8 cellular contexts compared by ENCODE assay signal in the genomic region with DNA sequence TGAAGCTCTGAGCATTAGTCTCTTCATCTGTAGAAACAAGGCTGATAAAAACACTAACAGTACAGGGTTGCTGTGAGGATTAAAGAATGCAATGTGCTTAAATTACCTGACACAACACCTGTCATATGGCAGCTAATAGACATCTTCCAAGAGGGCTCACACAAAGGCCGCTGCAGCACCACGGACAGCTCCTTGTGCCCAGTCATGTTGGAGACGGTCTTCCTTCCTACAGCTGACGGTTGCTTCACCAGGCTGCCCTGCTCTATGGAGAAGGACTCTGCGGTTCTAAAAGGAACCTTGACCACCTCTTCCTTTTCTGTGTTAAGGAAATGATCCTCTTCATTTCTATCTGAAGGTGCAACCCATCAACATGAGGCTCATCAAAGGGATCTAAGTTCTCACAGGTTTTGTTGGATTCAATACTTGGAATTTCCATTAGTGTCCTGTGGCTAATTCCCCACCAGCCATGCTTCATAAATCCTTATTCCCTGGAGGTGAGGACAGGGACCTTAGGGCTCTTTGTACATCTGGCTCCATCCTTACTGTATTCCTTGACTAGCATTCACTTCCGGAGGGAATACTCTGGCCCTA.
A peak's percentile ranks its signal among the peaks of the same experiment; 100 is the strongest.
DNase-seq lines count a peak whose midpoint lies in the region; ATAC-seq and TF ChIP-seq lines count a peak whose summit lies in the region.

No MANE protein-coding gene starts in this region.

- ATAC-seq in stimulated activated naive CD8-positive, alpha-beta T cell treated with anti-CD3 and anti-CD28 coated beads, Interleukin-15, Interleukin-2, amounts not matched to agents 100 U/mL and 50 U/mL, for 24 hours: no peak
- no peak for ATAC-seq in HG03521 (IDR thresholded peaks at IDR 0.05; ENCODE audit: unreplicated experiment)
- no peak for ATAC-seq in GM18907 (IDR thresholded peaks at IDR 0.05; ENCODE audit: unreplicated experiment)

- TF ChIP-seq CTCF in LNCaP clone FGC (IDR thresholded peaks at IDR 0.05; ENCODE audit: control insufficient read depth, extremely low read depth, insufficient read depth): no peak

- H3K4me3 ChIP-seq in LNCaP clone FGC (ENCODE audit: low read depth, low read length): no peak overlapping the region

- DNase-seq in ACHN (peak; percentile 68), LNCaP clone FGC (ENCODE audit: low read depth) (peak; percentile 30), iPS DF 19.7 (ENCODE audit: low read depth, low spot score) (peak; percentile 12), cerebellum (ENCODE audit: low spot score) (no peak)
- peak; percentile 24 for DNase-seq in activated CD8-positive, alpha-beta memory T cell treated with anti-CD3 and anti-CD28 coated beads, Interleukin-2, amount 50 U/mL, for 4 hours
- DNase-seq in stimulated activated naive CD8-positive, alpha-beta T cell treated with anti-CD3 and anti-CD28 coated beads, Interleukin-15, Interleukin-2, amounts not matched to agents 100 U/mL and 50 U/mL, for 24 hours: peak; percentile 57

- in situ Hi-C loops in ACHN (cut with HindIII; ENCODE audit: low pct_ligation_motif_present, low pct_unique_long_range_greater_than_20kb, low sequenced_read_pairs): no loop called here
